21 cellular contexts compared by ENCODE assay signal in the genomic region with DNA sequence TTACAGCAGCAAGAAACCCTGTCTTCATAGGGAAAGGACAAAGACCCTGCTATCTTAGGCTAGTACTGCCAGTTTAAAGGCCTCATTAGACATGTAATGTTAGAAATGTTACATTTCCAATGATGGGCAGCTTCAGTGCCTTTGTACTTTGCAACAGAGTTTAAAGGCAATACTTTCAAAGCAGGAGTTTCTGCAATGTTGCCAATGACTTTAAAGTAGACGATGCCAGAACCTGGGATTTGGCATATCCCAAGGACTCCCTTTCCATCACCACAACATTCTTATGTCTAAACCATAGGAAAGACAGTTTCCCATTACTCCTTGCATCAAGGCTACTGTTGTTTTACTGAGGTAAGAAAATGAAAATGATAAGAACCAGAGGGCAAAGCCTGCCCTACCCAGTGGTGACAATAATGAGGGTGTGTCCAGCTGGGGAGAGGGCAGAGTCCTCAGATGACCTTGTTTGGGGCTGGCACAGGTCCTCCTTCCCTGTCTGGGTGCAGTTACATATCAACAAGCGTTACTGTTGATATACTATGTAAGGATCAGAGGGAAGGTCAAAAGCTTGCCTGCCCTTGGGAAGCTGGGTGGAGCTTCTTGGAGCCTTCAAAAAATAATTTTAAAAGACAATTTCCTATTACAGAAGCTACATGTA. TPM values are rescaled to one million over a fixed set of nuclear protein-coding genes. Genes with fewer than 3 reads are reported as not detected.
DNase-seq lines count a peak whose midpoint lies in the region; ATAC-seq, FAIRE-seq and TF ChIP-seq lines count a peak whose summit lies in the region.
"Had no signal": no experiment of that assay in that cellular context is flagged by ENCODE, and none has a peak within 500 bp of the region (broad histone marks: within the 10 kb centered on the region; RNA-seq: fewer than 3 reads in every experiment).

No MANE protein-coding gene starts in this region.

- intact Hi-C loops in adrenal gland (cut with DNase I) (no loop called here), right cardiac atrium (cut with DNase I) (no loop called here)

- H3K9ac ChIP-seq in neuronal stem cell (ENCODE audit: low read depth, low read length, poor library complexity): no peak overlapping the region
- H3K9ac ChIP-seq: BLaER1 treated with 17β-estradiol and CSF1 and Interleukin-3, amounts not matched to agents 10 nM and 100 nM had no signal

- no peak overlapping the region for H3K23ac ChIP-seq in neuronal stem cell (ENCODE audit: low read depth, low read length, poor library complexity)

- H3K4me1 ChIP-seq in adrenal gland (replicated peaks in 1 of 2) (peaks cover 7 to 8% of the 10 kb centered on the region in 2 donors), right cardiac atrium (ENCODE audit: control insufficient read depth, insufficient read depth, low read length) (no peaks in the 10 kb centered on the region), neuronal stem cell (ENCODE audit: control insufficient read depth in 2 of 2, insufficient read depth in 1 of 2, low read depth in 1 of 2, low read length in 2 of 2) (peaks cover 5 to 7% of the 10 kb centered on the region in 2 donors), SJCRH30 (no peaks in the 10 kb centered on the region)

- no peak overlapping the region for H2BK15ac ChIP-seq in neuronal stem cell (ENCODE audit: low read length)

- H2BK5ac ChIP-seq in neuronal stem cell (ENCODE audit: low read length): no peak overlapping the region

- H3K9me3 ChIP-seq in adrenal gland (replicated peaks in 1 of 3): no peaks in the 10 kb centered on the region
- no peaks in the 10 kb centered on the region for H3K9me3 ChIP-seq in right cardiac atrium (ENCODE audit: control insufficient read depth, low read length)
- no peaks in the 10 kb centered on the region for H3K9me3 ChIP-seq in neuronal stem cell (replicated peaks in 1 of 2; ENCODE audit: control insufficient read depth in 2 of 2, insufficient read depth in 1 of 2, low read depth in 1 of 2, low read length in 2 of 2)
- no peaks in the 10 kb centered on the region for H3K9me3 ChIP-seq in SJCRH30 (replicated peaks)
- H3K9me3 ChIP-seq: BLaER1 treated with 17β-estradiol and CSF1 and Interleukin-3, amounts not matched to agents 10 nM and 100 nM; HAP-1 had no signal

- H4K91ac ChIP-seq in neuronal stem cell (ENCODE audit: low read depth, low read length, poor library complexity): peak overlapping the region; percentile 38

- H2AFZ ChIP-seq in neuronal stem cell (ENCODE audit: low read length): no peak overlapping the region

- no peak overlapping the region for H3K4me2 ChIP-seq in neuronal stem cell (ENCODE audit: insufficient read depth, low read length, poor library complexity, severe bottlenecking)

- H2BK12ac ChIP-seq in neuronal stem cell (ENCODE audit: low read length): peak overlapping the region; percentile 7

- H3K27me3 ChIP-seq in adrenal gland: no peaks in the 10 kb centered on the region
- no peaks in the 10 kb centered on the region for H3K27me3 ChIP-seq in right cardiac atrium (ENCODE audit: control insufficient read depth, insufficient read depth)
- H3K27me3 ChIP-seq in neuronal stem cell (ENCODE audit: control insufficient read depth in 3 of 3, insufficient read depth in 3 of 3, low read depth in 1 of 3, low read length in 3 of 3): no peaks in the 10 kb centered on the region
- H3K27me3 ChIP-seq in SJCRH30: no peaks in the 10 kb centered on the region
- H3K27me3 ChIP-seq: BLaER1 treated with 17β-estradiol and CSF1 and Interleukin-3, amounts not matched to agents 10 nM and 100 nM had no signal

- no peak for TF ChIP-seq CTCF in adrenal gland (IDR thresholded peaks at IDR 0.05)

- FAIRE-seq in GM12891 (lab: Jason Lieb, UNC): peak; percentile 76
- FAIRE-seq: HTR-8/SVneo, K562 had no signal

- H3K4ac ChIP-seq in neuronal stem cell (ENCODE audit: low read length): no peak overlapping the region

- no peak overlapping the region for H2AK5ac ChIP-seq in neuronal stem cell (ENCODE audit: low read depth, low read length)

- no peak overlapping the region for H4K8ac ChIP-seq in neuronal stem cell (ENCODE audit: low read depth, low read length)

- H3K36me3 ChIP-seq in adrenal gland (replicated peaks in 1 of 2): no peaks in the 10 kb centered on the region
- no peaks in the 10 kb centered on the region for H3K36me3 ChIP-seq in neuronal stem cell (replicated peaks in 1 of 2; ENCODE audit: control insufficient read depth in 2 of 2, insufficient read depth in 2 of 2, low read length in 2 of 2)
- no peaks in the 10 kb centered on the region for H3K36me3 ChIP-seq in SJCRH30
- H3K36me3 ChIP-seq: BLaER1 treated with 17β-estradiol and CSF1 and Interleukin-3, amounts not matched to agents 10 nM and 100 nM; HAP-1 had no signal

- no peak overlapping the region for H3K14ac ChIP-seq in neuronal stem cell (ENCODE audit: low read length)

- H3K27ac ChIP-seq in adrenal gland: peak overlapping the region in 1 of 5 donors; percentile 19
- no peak overlapping the region for H3K27ac ChIP-seq in right cardiac atrium (ENCODE audit: low read length)
- no peak overlapping the region for H3K27ac ChIP-seq in neuronal stem cell (replicated peaks; ENCODE audit: low read length)
- no peak overlapping the region for H3K27ac ChIP-seq in SJCRH30
- H3K27ac ChIP-seq: BLaER1 treated with 17β-estradiol and CSF1 and Interleukin-3, amounts not matched to agents 10 nM and 100 nM had no signal

- no peak overlapping the region for H2BK120ac ChIP-seq in neuronal stem cell (ENCODE audit: low read depth, low read length)

- TF ChIP-seq POLR2A in GM12891 (IDR thresholded peaks at IDR 0.05; ENCODE audit: low read depth, low read length) (no peak), adrenal gland (IDR thresholded peaks at IDR 0.05) (no peak)

- no peaks in the 10 kb centered on the region for H3K79me1 ChIP-seq in neuronal stem cell (ENCODE audit: low read depth, low read length)

- DNase-seq in GM12891 (ENCODE audit: insufficient read length, low spot score) (no peak), adrenal gland (peak in 4 of 7 donors; percentile 35 to 78 (median 72)), right cardiac atrium (no peak), neuronal stem cell (ENCODE audit: low spot score) (no peak), SJCRH30 (no peak), superior temporal gyrus (ENCODE audit: extremely low spot score) (no peak)
- DNase-seq: EL; NCI-H1092; NCI-H1694 treated with DMSO at 0.1 percent for 48 hours; NCI-H345; NCI-H69; NK-92 treated with Interleukin-12 subunit alpha and Interleukin-12 subunit beta, amount 100 ng/mL, for 24 hours; OCI-M1 had no signal

- no peak overlapping the region for H3K4me3 ChIP-seq in adrenal gland
- H3K4me3 ChIP-seq in right cardiac atrium (ENCODE audit: low read length): no peak overlapping the region
- no peak overlapping the region for H3K4me3 ChIP-seq in neuronal stem cell (ENCODE audit: low read length in 2 of 2)
- H3K4me3 ChIP-seq in SJCRH30: no peak overlapping the region
- H3K4me3 ChIP-seq: BLaER1 treated with 17β-estradiol and CSF1 and Interleukin-3, amounts not matched to agents 10 nM and 100 nM; HAP-1; K562 had no signal

- H3K18ac ChIP-seq in neuronal stem cell (ENCODE audit: low read length): no peak overlapping the region

- ATAC-seq in right cardiac atrium (peak; percentile 51 to 68), GM19452 (IDR thresholded peaks at IDR 0.05; ENCODE audit: unreplicated experiment) (no peak), HG03442 (IDR thresholded peaks at IDR 0.05; ENCODE audit: unreplicated experiment) (no peak)
- ATAC-seq: K562 had no signal

- 36 to 51% (median 46%) methylated on average over 2 of the region's 2 CpGs for WGBS in adrenal gland, 4 donors
- 69% methylated on average over 2 of the region's 2 CpGs for WGBS in right cardiac atrium
- no CpG with 5 or more reads among the region's 2 CpGs for WGBS in neuronal stem cell (ENCODE audit: extremely low coverage in 2 of 2, insufficient read length in 2 of 2, insufficient replicate concordance in 1 of 2), 2 donors

TF ChIP-seq in GM12891, 5 proteins besides CTCF, POLR2A, EP300 and RAD21:
- no peak for TF ChIP-seq SPI1 (IDR thresholded peaks at IDR 0.05; ENCODE audit: low read depth, low read length)
- TF ChIP-seq PAX5 (IDR thresholded peaks at IDR 0.05; ENCODE audit: insufficient read depth, low read length, severe bottlenecking): no peak
- no peak for TF ChIP-seq TAF1 (IDR thresholded peaks at IDR 0.05; ENCODE audit: low read depth, low read length)
- TF ChIP-seq POU2F2 (IDR thresholded peaks at IDR 0.05; ENCODE audit: low read depth, low read length): no peak
- TF ChIP-seq POLR2AphosphoS5 (IDR thresholded peaks at IDR 0.05; ENCODE audit: low read depth, low read length): no peak

RNA-seq across cellular contexts. Expression of a gene that starts 27.5 kb away (rescaled TPM):
- polyA plus RNA-seq in GM12891 (2012; ENCODE audit: low read depth, missing spikeins): 0.15 TPM
- total RNA-seq in adrenal gland (not detected), right cardiac atrium (not detected)
- polyA plus RNA-seq in adrenal gland (not detected), right cardiac atrium (not detected)
- not detected for polyA plus RNA-seq in neuronal stem cell (2013, experiment 1 of 2)
- polyA plus RNA-seq in neuronal stem cell (2013, experiment 2 of 2): not detected
- total RNA-seq in SJCRH30 (2014; rRNA removed; shearing (Covaris generic)): 0.04 TPM in 1 of 2 replicates, not detected in the other
- total RNA-seq: A172, K562, M059J had no signal
- polyA plus RNA-seq: K562 had no signal

RNA-seq across cellular contexts. Expression of a gene that starts 30.3 kb away (rescaled TPM):
- 8.1 TPM for polyA plus RNA-seq in GM12891 (2012; ENCODE audit: low read depth, missing spikeins)
- total RNA-seq in adrenal gland: 100 to 1,000 TPM in 1 of 8 donors, 10 to 100 TPM in 7; 26.9 to 120 (median 38.6) TPM
- polyA plus RNA-seq in adrenal gland: 10 to 100 TPM in 1 of 3 donors, 1 to 10 TPM in 2; 6.0 to 73.1 (median 6.4) TPM
- 10 to 100 TPM; 13.3 to 26.8 (median 21.9) TPM for total RNA-seq in right cardiac atrium
- polyA plus RNA-seq in right cardiac atrium: 8.6 TPM
- polyA plus RNA-seq in neuronal stem cell (2013, experiment 1 of 2): 9.3 TPM
- 9.6 TPM for polyA plus RNA-seq in neuronal stem cell (2013, experiment 2 of 2)
- 8.8 and 10.4 TPM in 2 replicates for total RNA-seq in SJCRH30 (2014; rRNA removed; shearing (Covaris generic))

Comparison
In these comparisons a context has a peak if more than half of its experiments do, and no peak if none do; other contexts are left out.
1. DNase-seq: peak in adrenal gland (4 of 7); none in GM12891 (single experiment), right cardiac atrium (0 of 3), neuronal stem cell (single experiment), SJCRH30 (0 of 2) and superior temporal gyrus (single experiment).
2. ATAC-seq: peak in right cardiac atrium (2 of 2); none in GM19452 (single experiment) and HG03442 (single experiment).